1 cellular context compared by ENCODE assay signal in the genomic region with DNA sequence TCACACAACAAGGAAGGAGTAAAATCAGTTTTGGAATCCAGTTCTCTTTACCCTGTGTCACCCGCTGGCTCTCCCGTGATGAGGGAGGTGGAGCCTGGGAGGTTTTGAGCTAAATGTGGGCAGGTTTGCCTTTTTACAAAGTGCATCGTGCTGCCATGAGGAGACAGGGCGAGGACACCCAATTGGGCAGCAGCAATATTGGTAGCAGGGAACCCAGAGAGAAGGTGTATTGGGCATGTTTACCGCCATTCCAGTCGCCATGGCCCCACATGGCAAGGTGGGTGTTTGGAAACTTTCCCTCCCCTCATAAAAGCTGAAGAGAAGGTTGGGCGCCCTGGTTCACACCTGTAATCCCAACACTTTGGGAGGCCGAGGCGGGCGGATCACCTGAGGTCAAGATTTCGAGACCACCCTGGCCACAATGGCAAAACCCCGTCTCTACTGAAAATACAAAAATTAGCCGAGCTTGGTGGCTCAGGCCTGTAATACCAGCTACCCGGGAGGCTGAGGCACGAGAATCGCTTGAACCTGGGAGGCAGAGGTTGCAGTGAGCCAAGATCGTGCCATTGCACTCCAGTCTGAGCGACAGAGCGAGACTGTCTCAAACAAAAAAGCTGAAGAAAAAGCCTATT.
TF ChIP-seq lines count a peak whose summit lies in the region.

No MANE protein-coding gene starts in this region.

TF ChIP-seq in IMR-90, 13 proteins besides CTCF, POLR2A, EP300 and RAD21 (continued from another document):
- TF ChIP-seq, protein P1, sequence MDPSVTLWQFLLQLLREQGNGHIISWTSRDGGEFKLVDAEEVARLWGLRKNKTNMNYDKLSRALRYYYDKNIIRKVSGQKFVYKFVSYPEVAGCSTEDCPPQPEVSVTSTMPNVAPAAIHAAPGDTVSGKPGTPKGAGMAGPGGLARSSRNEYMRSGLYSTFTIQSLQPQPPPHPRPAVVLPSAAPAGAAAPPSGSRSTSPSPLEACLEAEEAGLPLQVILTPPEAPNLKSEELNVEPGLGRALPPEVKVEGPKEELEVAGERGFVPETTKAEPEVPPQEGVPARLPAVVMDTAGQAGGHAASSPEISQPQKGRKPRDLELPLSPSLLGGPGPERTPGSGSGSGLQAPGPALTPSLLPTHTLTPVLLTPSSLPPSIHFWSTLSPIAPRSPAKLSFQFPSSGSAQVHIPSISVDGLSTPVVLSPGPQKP (IDR thresholded peaks at IDR 0.05; ENCODE audit: borderline replicate concordance, low read depth, low read length): no peak
- TF ChIP-seq RFX5 (IDR thresholded peaks at IDR 0.05; ENCODE audit: low read depth, low read length): no peak
- no peak for TF ChIP-seq MAZ (IDR thresholded peaks at IDR 0.05; ENCODE audit: borderline replicate concordance, low read depth, low read length)
- no peak for TF ChIP-seq USF2 (IDR thresholded peaks at IDR 0.05; ENCODE audit: low read depth, low read length)
- no peak for TF ChIP-seq FOS (IDR thresholded peaks at IDR 0.05; ENCODE audit: low read depth, low read length)
- TF ChIP-seq BHLHE40 (IDR thresholded peaks at IDR 0.05; ENCODE audit: low read depth, low read length): no peak
- no peak for TF ChIP-seq RCOR1 (IDR thresholded peaks at IDR 0.05; ENCODE audit: insufficient replicate concordance, low read length)
- TF ChIP-seq SMC3 (IDR thresholded peaks at IDR 0.05; ENCODE audit: low read depth, low read length): no peak
- no peak for TF ChIP-seq MXI1 (IDR thresholded peaks at IDR 0.05; ENCODE audit: borderline replicate concordance, low read depth, low read length)
- no peak for TF ChIP-seq MAFK (IDR thresholded peaks at IDR 0.05; ENCODE audit: low read depth, low read length)
- no peak for TF ChIP-seq CHD1 (IDR thresholded peaks at IDR 0.05; ENCODE audit: low read depth, low read length)
